ENCODE assay signal across 14 cellular contexts in the genomic region with DNA sequence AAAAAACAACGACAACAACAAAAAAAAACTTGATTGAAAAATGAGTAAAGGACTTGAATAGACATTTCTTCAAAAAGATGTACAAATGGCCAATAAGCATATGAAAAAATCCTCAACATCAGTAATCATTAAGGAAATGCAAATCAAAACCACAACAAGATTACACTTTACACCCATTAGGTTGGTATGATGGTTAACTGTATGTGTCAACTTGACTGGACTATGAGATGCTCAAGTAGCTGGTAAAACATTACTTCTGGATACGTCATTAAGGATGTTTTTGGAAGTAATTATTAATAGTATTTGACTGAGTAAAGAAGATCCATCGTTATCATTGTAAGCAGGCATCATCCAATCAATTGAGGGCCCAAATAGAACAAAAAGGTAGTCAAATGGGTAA.
DNase-seq lines count a peak whose midpoint lies in the region; ATAC-seq lines count a peak whose summit lies in the region.
"Had no signal": no experiment of that assay in that cellular context is flagged by ENCODE, and none has a peak within 500 bp of the region (broad histone marks: within the 10 kb centered on the region; RNA-seq: fewer than 3 reads in every experiment).

No MANE protein-coding gene starts in this region.

- DNase-seq in GM19240 (ENCODE audit: insufficient read length, low spot score) (no peak), NCI-H1694 (lab: John Stamatoyannopoulos, UW) (no peak), NCI-H748 (lab: John Stamatoyannopoulos, UW; ENCODE audit: unreplicated experiment) (no peak)
- DNase-seq: CD4-positive, alpha-beta T cell; EL; GOT3; KBM-7; NCI-H1436 treated with DMSO at 0.1 percent for 48 hours; NCI-H2081 treated with DMSO at 0.1 percent for 48 hours; NCI-H526 had no signal

- ATAC-seq in GM18909 (IDR thresholded peaks at IDR 0.05; ENCODE audit: poor library complexity, unreplicated experiment) = peak; percentile 92
- peak; percentile 57 for ATAC-seq in HG02678 (IDR thresholded peaks at IDR 0.05; ENCODE audit: unreplicated experiment)
- peak; percentile 83 for ATAC-seq in HG03460 (IDR thresholded peaks at IDR 0.05; ENCODE audit: unreplicated experiment)
- no peak for ATAC-seq in HG02763 (IDR thresholded peaks at IDR 0.05; ENCODE audit: unreplicated experiment)
